In genomic region chr12:8770499-8770898, GRCh38 we compare ENCODE assay signal across 25 cellular contexts. TPM values are rescaled to one million over a fixed set of nuclear protein-coding genes. Genes with fewer than 3 reads are reported as not detected.
"Had no signal": no experiment of that assay in that cellular context is flagged by ENCODE, and none has a peak within 500 bp of the region (broad histone marks: within the 10 kb centered on the region; RNA-seq: fewer than 3 reads in every experiment).

No MANE protein-coding gene starts in this region.

- H3K27ac ChIP-seq: colonic mucosa, epithelial cell of prostate, esophagus squamous epithelium, gastrocnemius medialis, heart right ventricle, lower lobe of right lung had no signal

- H3K9me3 Mint-ChIP-seq: dendritic cell treated with granulocyte-macrophage colony-stimulating factor and Interleukin-4, amounts not matched to agents 40 ng/mL and 50 ng/mL, for 4 days; effector memory CD8-positive, alpha-beta T cell; endodermal cell had no signal

- H3K27me3 Mint-ChIP-seq: dendritic cell treated with granulocyte-macrophage colony-stimulating factor and Interleukin-4, amounts not matched to agents 40 ng/mL and 50 ng/mL, for 4 days; effector memory CD8-positive, alpha-beta T cell had no signal

- H3K27ac Mint-ChIP-seq: dendritic cell treated with granulocyte-macrophage colony-stimulating factor and Interleukin-4, amounts not matched to agents 40 ng/mL and 50 ng/mL, for 4 days had no signal

- DNase-seq: colonic mucosa; cortex of kidney; effector CD8-positive, alpha-beta T cell; effector memory CD8-positive, alpha-beta T cell; endodermal cell; esophagus squamous epithelium; foreskin fibroblast; gastrocnemius medialis; glutamatergic neuron; heart right ventricle; hippocampal formation; left cardiac atrium; left ventricle myocardium superior; lower lobe of right lung; mesenchymal stem cell; midbrain had no signal

- H3K9me3 ChIP-seq: colonic mucosa, esophagus squamous epithelium, gastrocnemius medialis, left lung, lower lobe of right lung had no signal

- H3K4me3 Mint-ChIP-seq: dendritic cell treated with granulocyte-macrophage colony-stimulating factor and Interleukin-4, amounts not matched to agents 40 ng/mL and 50 ng/mL, for 4 days; effector memory CD8-positive, alpha-beta T cell; endodermal cell had no signal

- H3K27me3 ChIP-seq: colonic mucosa, esophagus squamous epithelium, gastrocnemius medialis, heart right ventricle, left lung had no signal

- H3K36me3 ChIP-seq: colonic mucosa had no signal

- H3K4me3 ChIP-seq: colonic mucosa, esophagus squamous epithelium, gastrocnemius medialis, heart right ventricle, left lung, lower lobe of right lung had no signal

- H3K4me1 ChIP-seq: colonic mucosa, esophagus squamous epithelium, gastrocnemius medialis, left lung, lower lobe of right lung had no signal

- ATAC-seq: effector memory CD8-positive, alpha-beta T cell; esophagus mucosa; gastrocnemius medialis; heart right ventricle; left cardiac atrium; left ventricle myocardium superior had no signal

RNA-seq across cellular contexts. Expression of gene A2ML1, which starts 51.9 kb away (rescaled TPM):
- total RNA-seq: colonic mucosa, dermis microvascular lymphatic vessel endothelial cell, gastrocnemius medialis, glomerular endothelial cell, left lung, left ventricle myocardium superior, lower lobe of right lung, lung microvascular endothelial cell, mesenteric fat pad, mononuclear cell had no signal
